In the genomic region with DNA sequence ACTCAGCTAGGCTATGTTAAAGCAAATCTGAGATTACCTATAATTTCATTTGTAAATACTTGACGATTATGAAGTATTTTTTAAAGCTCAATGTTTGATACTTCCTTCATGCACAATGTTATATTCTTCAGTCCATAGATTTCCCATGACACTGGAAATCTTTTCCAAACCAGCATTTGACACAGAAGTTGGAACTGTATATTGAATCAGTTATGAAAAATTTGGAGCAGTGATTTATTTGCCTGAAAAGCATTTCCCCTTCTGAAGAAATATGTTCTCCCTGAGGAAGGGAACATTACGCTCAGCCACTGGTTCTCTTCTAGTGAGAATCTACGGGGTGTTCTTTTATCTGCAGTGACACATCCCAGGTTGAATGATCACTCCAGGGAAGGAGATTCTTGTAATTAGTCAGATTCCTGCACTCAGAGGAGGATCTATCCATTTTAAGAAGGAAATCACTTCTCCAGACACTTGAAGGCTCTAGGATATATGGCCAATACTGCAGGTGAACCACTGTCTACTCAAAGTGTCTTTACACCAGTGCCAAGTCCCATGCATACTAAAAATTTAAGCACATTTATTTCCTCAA, we compare ENCODE assay signal across 21 cellular contexts.
DNase-seq lines count a peak whose midpoint lies in the region; ATAC-seq, FAIRE-seq and TF ChIP-seq lines count a peak whose summit lies in the region.
"Had no signal": no experiment of that assay in that cellular context is flagged by ENCODE, and none has a peak within 500 bp of the region (broad histone marks: within the 10 kb centered on the region; RNA-seq: fewer than 3 reads in every experiment).

No MANE protein-coding gene starts in this region.

- intact Hi-C loops in K562 (cut with micrococcal nuclease), result loop anchor here (2.0 to 10.0 kb wide), 4 partner anchors 203 to 689 kb away; no protein-coding TSS in a partner anchor

- no peaks in the 10 kb centered on the region for H3K36me3 ChIP-seq in K562 (ENCODE audit: control insufficient read depth, insufficient read depth, low read length)
- H3K36me3 ChIP-seq: BE2C had no signal

- no peaks in the 10 kb centered on the region for H3K36me3 Mint-ChIP-seq in activated naive CD4-positive, alpha-beta T cell treated with anti-CD3 and anti-CD28 coated beads, Interleukin-2, amount 50 U/mL, for 24 hours
- no peaks in the 10 kb centered on the region for H3K36me3 Mint-ChIP-seq in activated naive CD4-positive, alpha-beta T cell treated with anti-CD3 and anti-CD28 coated beads, Interleukin-2, amount 50 U/mL, for 72 hours
- H3K36me3 Mint-ChIP-seq in nephron (ENCODE audit: low read depth), result no peaks in the 10 kb centered on the region
- H3K36me3 Mint-ChIP-seq: CD4-positive, alpha-beta memory T cell; IgD-negative memory B cell had no signal

- in situ Hi-C loops in K562 (cut with MboI), result no loop called here

- no peak overlapping the region for H3K4me2 ChIP-seq in K562 (ENCODE audit: insufficient read depth, low read length)

- ATAC-seq in activated naive CD4-positive, alpha-beta T cell treated with anti-CD3 and anti-CD28 coated beads, Interleukin-2, amount 50 U/mL, for 72 hours, result no peak
- ATAC-seq in K562 (no peak), HG03442 (IDR thresholded peaks at IDR 0.05; ENCODE audit: unreplicated experiment) (no peak)
- ATAC-seq: HCT116, HepG2 had no signal

- no peaks in the 10 kb centered on the region for H3K9me1 ChIP-seq in K562 (ENCODE audit: control insufficient read depth, insufficient read depth, low read length)

- CTCF ChIA-PET in K562 (lab: Yijun Ruan, JAX; ENCODE audit: low intra/inter-chr PET ratio), result interaction anchor here (1.1 kb wide), 1 partner anchor 187 kb away, joined by 3 read pairs; no protein-coding TSS in a partner anchor

- 16% methylated on average over 3 of the region's 3 CpGs for WGBS in K562 (ENCODE audit: insufficient coverage, low coverage, missing lambda C conversion rate)

- peak overlapping the region; percentile 23 for H3K27ac Mint-ChIP-seq in activated naive CD4-positive, alpha-beta T cell treated with anti-CD3 and anti-CD28 coated beads, Interleukin-2, amount 50 U/mL, for 24 hours
- no peak overlapping the region for H3K27ac Mint-ChIP-seq in activated naive CD4-positive, alpha-beta T cell treated with anti-CD3 and anti-CD28 coated beads, Interleukin-2, amount 50 U/mL, for 72 hours
- no peak overlapping the region for H3K27ac Mint-ChIP-seq in nephron
- H3K27ac Mint-ChIP-seq: CD4-positive, alpha-beta memory T cell; HFFc6; IgD-negative memory B cell had no signal

- no TSS peak for BruUV-seq in K562 (replicated peaks; lab: Mats Ljungman, UMichigan)

- no peak for TF ChIP-seq EP300 in K562 (IDR thresholded peaks at IDR 0.05; ENCODE audit: low read length)

- H3K4me3 Mint-ChIP-seq in activated naive CD4-positive, alpha-beta T cell treated with anti-CD3 and anti-CD28 coated beads, Interleukin-2, amount 50 U/mL, for 24 hours, result no peak overlapping the region
- peak overlapping the region; percentile 30 to 59 (median 56) for H3K4me3 Mint-ChIP-seq in nephron
- H3K4me3 Mint-ChIP-seq: HFFc6 had no signal

- POLR2A ChIA-PET in K562 (lab: Yijun Ruan, JAX), result interaction anchor here (1.0 to 1.2 kb wide), 3 partner anchors 190 to 213 kb away, joined by 3 read pairs; a partner anchor contains a TSS

- TF ChIP-seq POLR2A in K562 (conservative IDR thresholded peaks at IDR 0.05), result no peak

- H3K27me3 Mint-ChIP-seq in activated naive CD4-positive, alpha-beta T cell treated with anti-CD3 and anti-CD28 coated beads, Interleukin-2, amount 50 U/mL, for 24 hours, result peaks cover 3% of the 10 kb centered on the region
- peaks cover 25% of the 10 kb centered on the region for H3K27me3 Mint-ChIP-seq in nephron (ENCODE audit: low read depth)

- peaks cover 23 to 36% of the 10 kb centered on the region in 2 experiments; a peak in 4 of 5 replicates for H3K27me3 ChIP-seq in K562 (ENCODE audit: control insufficient read depth in 2 of 2, insufficient read depth in 2 of 2, low read length in 2 of 2)
- H3K27me3 ChIP-seq: BE2C had no signal

- peaks cover 18% of the 10 kb centered on the region for H3K4me1 Mint-ChIP-seq in activated naive CD4-positive, alpha-beta T cell treated with anti-CD3 and anti-CD28 coated beads, Interleukin-2, amount 50 U/mL, for 24 hours
- H3K4me1 Mint-ChIP-seq in nephron, result peaks cover 40% of the 10 kb centered on the region

- H3K9ac ChIP-seq in K562 (ENCODE audit: insufficient read depth in 1 of 2, low read depth in 2 of 2, low read length in 2 of 2), result no peak overlapping the region

- TF ChIP-seq CTCF in K562 (IDR thresholded peaks at IDR 0.05 in 2 of 3, conservative IDR thresholded peaks at IDR 0.05 in 1 of 3; ENCODE audit: insufficient read depth in 2 of 3, low read depth in 1 of 3, low read length in 3 of 3), result no peak
- no peak for TF ChIP-seq CTCF in nephron (IDR thresholded peaks at IDR 0.05; ENCODE audit: unreplicated experiment in 3 of 3)

- H3K9me3 Mint-ChIP-seq in activated naive CD4-positive, alpha-beta T cell treated with anti-CD3 and anti-CD28 coated beads, Interleukin-2, amount 50 U/mL, for 24 hours, result no peaks in the 10 kb centered on the region
- no peaks in the 10 kb centered on the region for H3K9me3 Mint-ChIP-seq in activated naive CD4-positive, alpha-beta T cell treated with anti-CD3 and anti-CD28 coated beads, Interleukin-2, amount 50 U/mL, for 72 hours
- no peaks in the 10 kb centered on the region for H3K9me3 Mint-ChIP-seq in nephron
- H3K9me3 Mint-ChIP-seq: HFFc6, IgD-negative memory B cell had no signal

- FAIRE-seq in K562 (lab: Jason Lieb, UNC), result no peak
- FAIRE-seq: HepG2 had no signal

- H2AFZ ChIP-seq in K562 (ENCODE audit: low read depth, low read length), result no peak overlapping the region

- no peaks in the 10 kb centered on the region; the same call in 1 of the 2 replicates for H4K20me1 ChIP-seq in K562 (replicated peaks; ENCODE audit: control insufficient read depth, insufficient read depth, low read length)

- DNase-seq in activated naive CD4-positive, alpha-beta T cell treated with anti-CD3 and anti-CD28 coated beads, Interleukin-2, amount 50 U/mL, for 72 hours (ENCODE audit: low spot score in 2 of 2), result no peak
- DNase-seq in K562 (ENCODE audit: extremely low read depth in 1 of 4, low spot score in 3 of 4) (no peak), 8988T (no peak), C1 segment of cervical spinal cord (lab: John Stamatoyannopoulos, UW) (no peak), GM03348 (ENCODE audit: low spot score) (no peak)
- DNase-seq: BE2C; CD4-positive, alpha-beta memory T cell; DMS153; DMS79; GDM1; GOT3; H7; HFFc6; KG1 had no signal

- no peaks in the 10 kb centered on the region; the same call in 1 of the 2 replicates for H3K9me3 ChIP-seq in K562 (replicated peaks; ENCODE audit: control insufficient read depth, insufficient read depth, low read depth, low read length)
- H3K9me3 ChIP-seq: BE2C had no signal

- H3K4me1 ChIP-seq in K562 (replicated peaks in 1 of 2; ENCODE audit: control insufficient read depth in 2 of 2, insufficient read depth in 2 of 2, low read length in 2 of 2), result peaks cover 14 to 16% of the 10 kb centered on the region in 2 experiments

- no peak overlapping the region for H3K4me3 ChIP-seq in K562

- no peak overlapping the region for H3K27ac ChIP-seq in K562 (ENCODE audit: extremely low read depth, low read depth, low read length)
- H3K27ac ChIP-seq: C4-2B had no signal

- no peak for TF ChIP-seq RAD21 in K562 (CRISPR knock-in tag; conservative IDR thresholded peaks at IDR 0.05 in 1 of 2, IDR thresholded peaks at IDR 0.05 in 1 of 2)

- H3K79me2 ChIP-seq in K562 (ENCODE audit: control insufficient read depth, insufficient read depth, low read length), result no peaks in the 10 kb centered on the region

TF ChIP-seq in K562, 482 proteins besides CTCF, POLR2A, EP300 and RAD21 (continues in another document):
- TF ChIP-seq KDM1A (IDR thresholded peaks at IDR 0.05), result peak; percentile 26 to 52; a peak in 2 of 4 replicates
- TF ChIP-seq, protein P1, sequence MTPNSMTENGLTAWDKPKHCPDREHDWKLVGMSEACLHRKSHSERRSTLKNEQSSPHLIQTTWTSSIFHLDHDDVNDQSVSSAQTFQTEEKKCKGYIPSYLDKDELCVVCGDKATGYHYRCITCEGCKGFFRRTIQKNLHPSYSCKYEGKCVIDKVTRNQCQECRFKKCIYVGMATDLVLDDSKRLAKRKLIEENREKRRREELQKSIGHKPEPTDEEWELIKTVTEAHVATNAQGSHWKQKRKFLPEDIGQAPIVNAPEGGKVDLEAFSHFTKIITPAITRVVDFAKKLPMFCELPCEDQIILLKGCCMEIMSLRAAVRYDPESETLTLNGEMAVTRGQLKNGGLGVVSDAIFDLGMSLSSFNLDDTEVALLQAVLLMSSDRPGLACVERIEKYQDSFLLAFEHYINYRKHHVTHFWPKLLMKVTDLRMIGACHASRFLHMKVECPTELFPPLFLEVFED (CRISPR knock-in tag; conservative IDR thresholded peaks at IDR 0.05), result no peak
- TF ChIP-seq, protein P2, sequence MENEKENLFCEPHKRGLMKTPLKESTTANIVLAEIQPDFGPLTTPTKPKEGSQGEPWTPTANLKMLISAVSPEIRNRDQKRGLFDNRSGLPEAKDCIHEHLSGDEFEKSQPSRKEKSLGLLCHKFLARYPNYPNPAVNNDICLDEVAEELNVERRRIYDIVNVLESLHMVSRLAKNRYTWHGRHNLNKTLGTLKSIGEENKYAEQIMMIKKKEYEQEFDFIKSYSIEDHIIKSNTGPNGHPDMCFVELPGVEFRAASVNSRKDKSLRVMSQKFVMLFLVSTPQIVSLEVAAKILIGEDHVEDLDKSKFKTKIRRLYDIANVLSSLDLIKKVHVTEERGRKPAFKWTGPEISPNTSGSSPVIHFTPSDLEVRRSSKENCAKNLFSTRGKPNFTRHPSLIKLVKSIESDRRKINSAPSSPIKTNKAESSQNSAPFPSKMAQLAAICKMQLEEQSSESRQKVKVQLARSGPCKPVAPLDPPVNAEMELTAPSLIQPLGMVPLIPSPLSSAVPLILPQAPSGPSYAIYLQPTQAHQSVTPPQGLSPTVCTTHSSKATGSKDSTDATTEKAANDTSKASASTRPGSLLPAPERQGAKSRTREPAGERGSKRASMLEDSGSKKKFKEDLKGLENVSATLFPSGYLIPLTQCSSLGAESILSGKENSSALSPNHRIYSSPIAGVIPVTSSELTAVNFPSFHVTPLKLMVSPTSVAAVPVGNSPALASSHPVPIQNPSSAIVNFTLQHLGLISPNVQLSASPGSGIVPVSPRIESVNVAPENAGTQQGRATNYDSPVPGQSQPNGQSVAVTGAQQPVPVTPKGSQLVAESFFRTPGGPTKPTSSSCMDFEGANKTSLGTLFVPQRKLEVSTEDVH (IDR thresholded peaks at IDR 0.05; ENCODE audit: low read depth, partially characterized antibody), result no peak
- TF ChIP-seq CBX2 (IDR thresholded peaks at IDR 0.05; ENCODE audit: insufficient read depth, low read length, poor library complexity, severe bottlenecking), result peak; percentile 85
- 0 out of 2 replicates have a peak, but pooled peaks have one; percentile 64 for TF ChIP-seq PHF21A (IDR thresholded peaks at IDR 0.05; ENCODE audit: borderline replicate concordance, low read depth)
- no peak for TF ChIP-seq RFX7 (CRISPR knock-in tag; IDR thresholded peaks at IDR 0.05)
